ENCODE assay signal across 9 cellular contexts in the genomic region with DNA sequence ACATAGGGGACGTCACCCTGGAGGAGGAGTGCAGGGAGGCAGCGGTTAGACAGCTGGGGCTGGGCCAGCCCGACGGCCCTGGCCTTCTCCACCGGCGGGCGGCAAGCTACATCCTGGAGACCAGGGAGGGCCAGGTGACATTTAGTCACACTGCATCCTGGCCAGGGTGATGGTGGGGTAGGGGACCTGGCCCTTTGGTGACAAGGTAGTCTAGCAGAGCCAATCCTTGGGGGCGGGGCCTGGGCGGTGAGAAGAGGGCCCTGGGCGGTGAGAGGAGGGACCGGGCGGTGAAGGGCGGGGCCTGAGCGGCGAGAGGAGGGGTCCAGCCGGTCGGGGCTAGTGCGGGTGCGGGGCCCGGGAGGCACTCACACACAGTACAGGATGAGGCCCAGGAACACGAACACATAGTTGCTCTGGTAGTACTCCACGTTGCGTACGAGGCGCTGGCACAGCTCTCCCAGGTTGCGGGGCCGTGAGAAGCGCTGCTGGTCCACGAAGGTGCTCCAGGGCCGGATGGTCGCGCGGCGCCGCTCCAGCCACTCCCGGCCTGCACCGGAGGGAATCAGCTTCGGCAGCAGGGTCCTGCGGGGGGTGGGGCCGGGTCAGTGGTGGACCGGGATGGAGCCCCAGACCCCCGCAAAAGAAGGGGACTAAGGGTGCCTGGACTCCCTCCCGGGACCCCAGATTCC. TPM values are rescaled to one million over a fixed set of nuclear protein-coding genes. Genes with fewer than 3 reads are reported as not detected.
DNase-seq lines count a peak whose midpoint lies in the region; ATAC-seq, FAIRE-seq and TF ChIP-seq lines count a peak whose summit lies in the region.
"Had no signal": no experiment of that assay in that cellular context is flagged by ENCODE, and none has a peak within 500 bp of the region (broad histone marks: within the 10 kb centered on the region; RNA-seq: fewer than 3 reads in every experiment).

No MANE protein-coding gene starts in this region.

- DNase-seq in COLO829 (ENCODE audit: low spot score): peak; percentile 53
- DNase-seq in NB4 (ENCODE audit: low read depth): peak; percentile 32
- DNase-seq in amniotic stem cell (lab: John Stamatoyannopoulos, UW): peak; percentile 81
- DNase-seq in left ventricle myocardium inferior: peak; percentile 85
- peak; percentile 27 for DNase-seq in putamen (ENCODE audit: low spot score)
- DNase-seq in urothelium cell line (ENCODE audit: low spot score): peak; percentile 88

- peaks cover 16% of the 10 kb centered on the region for H3K4me1 Mint-ChIP-seq in T-helper 1 cell treated with Interleukin-12 subunit alpha and Interleukin-12 subunit beta and Interleukin-4 antibody, amounts not matched to agents 30 μg/mL and 1 μg/mL, for 36 hours (ENCODE audit: low read depth)

- peak; percentile 48 for ATAC-seq in GM21529 (IDR thresholded peaks at IDR 0.05; ENCODE audit: unreplicated experiment)

- intact Hi-C loops in left ventricle myocardium inferior (cut with micrococcal nuclease): no loop called here

- H3K27me3 Mint-ChIP-seq in T-helper 1 cell treated with Interleukin-12 subunit alpha and Interleukin-12 subunit beta and Interleukin-4 antibody, amounts not matched to agents 30 μg/mL and 1 μg/mL, for 36 hours (ENCODE audit: low read depth): no peaks in the 10 kb centered on the region

- H3K4me3 Mint-ChIP-seq in T-helper 1 cell treated with Interleukin-12 subunit alpha and Interleukin-12 subunit beta and Interleukin-4 antibody, amounts not matched to agents 30 μg/mL and 1 μg/mL, for 36 hours: peak overlapping the region; percentile 95

- peak overlapping the region; percentile 47 for H3K4me3 ChIP-seq in NB4 (ENCODE audit: low read depth, low read length)
- peak overlapping the region; percentile 94 for H3K4me3 ChIP-seq in left ventricle myocardium inferior

- FAIRE-seq in urothelium cell line (lab: Jason Lieb, UNC): no peak
- FAIRE-seq: colon had no signal

- no peaks in the 10 kb centered on the region for H3K27me3 ChIP-seq in left ventricle myocardium inferior (ENCODE audit: low read depth)

- peak overlapping the region; percentile 92 for H3K27ac ChIP-seq in left ventricle myocardium inferior (replicated peaks)

- peaks cover 40% of the 10 kb centered on the region for H3K4me1 ChIP-seq in left ventricle myocardium inferior

- no peaks in the 10 kb centered on the region for H3K9me3 ChIP-seq in left ventricle myocardium inferior (replicated peaks)

- H3K9me3 Mint-ChIP-seq in T-helper 1 cell treated with Interleukin-12 subunit alpha and Interleukin-12 subunit beta and Interleukin-4 antibody, amounts not matched to agents 30 μg/mL and 1 μg/mL, for 36 hours: no peaks in the 10 kb centered on the region

- H3K27ac Mint-ChIP-seq in T-helper 1 cell treated with Interleukin-12 subunit alpha and Interleukin-12 subunit beta and Interleukin-4 antibody, amounts not matched to agents 30 μg/mL and 1 μg/mL, for 36 hours: peak overlapping the region; percentile 90

- peaks cover 6% of the 10 kb centered on the region for H3K36me3 ChIP-seq in left ventricle myocardium inferior

- no peak for TF ChIP-seq POLR2A in NB4 (IDR thresholded peaks at IDR 0.05; ENCODE audit: extremely low read depth, insufficient read length)

- peaks cover 8% of the 10 kb centered on the region for H3K36me3 Mint-ChIP-seq in T-helper 1 cell treated with Interleukin-12 subunit alpha and Interleukin-12 subunit beta and Interleukin-4 antibody, amounts not matched to agents 30 μg/mL and 1 μg/mL, for 36 hours (ENCODE audit: low read depth)

- TF ChIP-seq CTCF in NB4 (IDR thresholded peaks at IDR 0.05; ENCODE audit: low read depth, low read length) (no peak), left ventricle myocardium inferior (IDR thresholded peaks at IDR 0.05; ENCODE audit: borderline replicate concordance) (no peak)

RNA-seq across cellular contexts. Expression of gene RABAC1, which starts 0.6 kb away (rescaled TPM):
- 56.7 TPM for total RNA-seq in left ventricle myocardium inferior

RNA-seq across cellular contexts. Expression of gene ERFL, which starts 30.3 kb away (rescaled TPM):
- total RNA-seq in left ventricle myocardium inferior: not detected

RNA-seq across cellular contexts. Expression of gene ATP1A3, which starts 35.5 kb away (rescaled TPM):
- 375 TPM for total RNA-seq in left ventricle myocardium inferior

Comparison
In these comparisons a context has a peak if more than half of its experiments do, and no peak if none do; other contexts are left out.
1. Peak in every context shown above with its lines: DNase-seq, ATAC-seq, H3K4me3 ChIP-seq and H3K27ac ChIP-seq.
2. DNase-seq: peak in every context shown above with its lines; median percentile 88 in urothelium cell line; 85 in left ventricle myocardium inferior; 81 in amniotic stem cell; 53 in COLO829; 32 in NB4; 27 in putamen.